29 cellular contexts compared by ENCODE assay signal in genomic region chr2:141698500-141698899, GRCh38.
"Had no signal": no experiment of that assay in that cellular context is flagged by ENCODE, and none has a peak within 500 bp of the region (broad histone marks: within the 10 kb centered on the region; RNA-seq: fewer than 3 reads in every experiment).

No MANE protein-coding gene starts in this region.

- H3K9me3 ChIP-seq: stomach, suprapubic skin, testis, thoracic aorta, thyroid gland, tibial artery, tibial nerve, transverse colon, upper lobe of left lung, upper lobe of right lung, uterus, vagina had no signal

- H3K4me1 ChIP-seq: suprapubic skin, testis, tibial artery, tibial nerve, transverse colon, upper lobe of left lung, upper lobe of right lung, uterus, vagina had no signal

- H3K36me3 Mint-ChIP-seq: stimulated activated effector memory CD8-positive, alpha-beta T cell treated with anti-CD3 and anti-CD28 coated beads, Interleukin-12 subunit alpha, Interleukin-12 subunit beta, amount 100 ng/mL, for 72 hours; stimulated activated memory B cell treated with anti-CD40 and anti-IgM and Interleukin-4, amounts not matched to agents 10 μg/mL and 1 μg/mL and 100 μg/mL, for 72 hours; stimulated activated naive B cell treated with anti-CD40 and anti-IgM and Interleukin-4, amounts not matched to agents 10 μg/mL and 1 μg/mL and 100 μg/mL, for 72 hours; type B pancreatic cell had no signal

- H3K27ac Mint-ChIP-seq: stimulated activated effector memory CD8-positive, alpha-beta T cell treated with anti-CD3 and anti-CD28 coated beads, Interleukin-12 subunit alpha, Interleukin-12 subunit beta, amount 100 ng/mL, for 72 hours; stimulated activated memory B cell treated with anti-CD40 and anti-IgM and Interleukin-4, amounts not matched to agents 10 μg/mL and 1 μg/mL and 100 μg/mL, for 72 hours; stimulated activated naive B cell treated with anti-CD40 and anti-IgM and Interleukin-4, amounts not matched to agents 10 μg/mL and 1 μg/mL and 100 μg/mL, for 72 hours; stimulated activated naive CD8-positive, alpha-beta T cell treated with anti-CD3 and anti-CD28 coated beads, Interleukin-15, amount 100 ng/mL, for 72 hours; stimulated activated naive CD8-positive, alpha-beta T cell treated with anti-CD3 and anti-CD28 coated beads, Interleukin-15, Interleukin-2, amounts not matched to agents 100 ng/mL and 50 ng/mL, for 24 hours; type B pancreatic cell had no signal

- H3K4me1 Mint-ChIP-seq: stimulated activated effector memory CD8-positive, alpha-beta T cell treated with anti-CD3 and anti-CD28 coated beads, Interleukin-12 subunit alpha, Interleukin-12 subunit beta, amount 100 ng/mL, for 72 hours; stimulated activated memory B cell treated with anti-CD40 and anti-IgM and Interleukin-4, amounts not matched to agents 10 μg/mL and 1 μg/mL and 100 μg/mL, for 72 hours; stimulated activated naive B cell treated with anti-CD40 and anti-IgM and Interleukin-4, amounts not matched to agents 10 μg/mL and 1 μg/mL and 100 μg/mL, for 72 hours; stimulated activated naive CD8-positive, alpha-beta T cell treated with anti-CD3 and anti-CD28 coated beads, Interleukin-15, amount 100 ng/mL, for 72 hours had no signal

- H3K36me3 ChIP-seq: stomach, suprapubic skin, thoracic aorta, thyroid gland, tibial artery, tibial nerve, transverse colon, upper lobe of left lung, upper lobe of right lung, uterus, vagina had no signal

- H3K4me3 ChIP-seq: stomach, suprapubic skin, testis, thoracic aorta, thyroid gland, tibial artery, tibial nerve, transverse colon, upper lobe of left lung, upper lobe of right lung, uterus, vagina had no signal

- ATAC-seq: stimulated activated effector memory CD8-positive, alpha-beta T cell treated with anti-CD3 and anti-CD28 coated beads, Interleukin-12 subunit alpha, Interleukin-12 subunit beta, amount 100 ng/mL, for 72 hours; stimulated activated memory B cell treated with anti-CD40 and anti-IgM and Interleukin-4, amounts not matched to agents 10 μg/mL and 1 μg/mL and 100 μg/mL, for 72 hours; stimulated activated naive B cell treated with anti-CD40 and anti-IgM and Interleukin-4, amounts not matched to agents 10 μg/mL and 1 μg/mL and 100 μg/mL, for 72 hours; stimulated activated naive CD8-positive, alpha-beta T cell treated with anti-CD3 and anti-CD28 coated beads, Interleukin-15, amount 100 ng/mL, for 72 hours; stimulated activated naive CD8-positive, alpha-beta T cell treated with anti-CD3 and anti-CD28 coated beads, Interleukin-15, Interleukin-2, amounts not matched to agents 100 U/mL and 50 U/mL, for 24 hours; upper lobe of right lung had no signal

- H3K27me3 ChIP-seq: stomach, suprapubic skin, testis, thyroid gland, tibial artery, tibial nerve, transverse colon, upper lobe of left lung, upper lobe of right lung, uterus, vagina had no signal

- H3K27ac ChIP-seq: stomach, testis, thoracic aorta, thyroid gland, tibial artery, tibial nerve, transverse colon, upper lobe of left lung, upper lobe of right lung, uterus, vagina had no signal

- DNase-seq: stimulated activated CD4-positive, alpha-beta T cell treated with anti-CD3 and anti-CD28 coated beads, Interleukin-2, amount 100 ng/mL, for 48 hours; stimulated activated CD4-positive, alpha-beta T cell treated with anti-CD3 and anti-CD28 coated beads, Interleukin-4, amount 100 ng/mL, for 1 hour; stimulated activated CD4-positive, alpha-beta T cell treated with anti-CD3 and anti-CD28 coated beads, Interleukin-4, amount 100 ng/mL, for 24 hours; stimulated activated CD4-positive, alpha-beta T cell treated with anti-CD3 and anti-CD28 coated beads, Interleukin-4, amount 100 ng/mL, for 4 hours; stimulated activated CD8-positive, alpha-beta memory T cell treated with anti-CD3 and anti-CD28 coated beads, Interleukin-4, amount 100 ng/mL, for 48 hours; stimulated activated naive B cell treated with anti-CD40 and anti-IgM and Interleukin-4, amounts not matched to agents 10 μg/mL and 1 μg/mL and 100 μg/mL, for 72 hours; stimulated activated naive CD4-positive, alpha-beta T cell; stimulated activated naive CD4-positive, alpha-beta T cell treated with Interleukin-2 at 50 U/mL for 16 hours; stimulated activated naive CD8-positive, alpha-beta T cell treated with anti-CD3 and anti-CD28 coated beads, Interleukin-15, amount 100 ng/mL, for 72 hours; stimulated activated naive CD8-positive, alpha-beta T cell treated with anti-CD3 and anti-CD28 coated beads, Interleukin-15, Interleukin-2, amounts not matched to agents 100 U/mL and 50 U/mL, for 24 hours; stomach; substantia nigra; testis; thyroid gland; tibial artery; transverse colon; trophoblast cell; upper lobe of left lung; upper lobe of right lung; uterus had no signal

- H3K27me3 Mint-ChIP-seq: stimulated activated memory B cell treated with anti-CD40 and anti-IgM and Interleukin-4, amounts not matched to agents 10 μg/mL and 1 μg/mL and 100 μg/mL, for 72 hours; stimulated activated naive B cell treated with anti-CD40 and anti-IgM and Interleukin-4, amounts not matched to agents 10 μg/mL and 1 μg/mL and 100 μg/mL, for 72 hours; stimulated activated naive CD8-positive, alpha-beta T cell treated with anti-CD3 and anti-CD28 coated beads, Interleukin-15, amount 100 ng/mL, for 72 hours; stimulated activated naive CD8-positive, alpha-beta T cell treated with anti-CD3 and anti-CD28 coated beads, Interleukin-15, Interleukin-2, amounts not matched to agents 100 ng/mL and 50 ng/mL, for 24 hours; type B pancreatic cell had no signal

- FAIRE-seq: urothelium cell line had no signal

- H3K9me3 Mint-ChIP-seq: stimulated activated memory B cell treated with anti-CD40 and anti-IgM and Interleukin-4, amounts not matched to agents 10 μg/mL and 1 μg/mL and 100 μg/mL, for 72 hours; stimulated activated naive B cell treated with anti-CD40 and anti-IgM and Interleukin-4, amounts not matched to agents 10 μg/mL and 1 μg/mL and 100 μg/mL, for 72 hours had no signal

- H3K4me3 Mint-ChIP-seq: stimulated activated effector memory CD8-positive, alpha-beta T cell treated with anti-CD3 and anti-CD28 coated beads, Interleukin-12 subunit alpha, Interleukin-12 subunit beta, amount 100 ng/mL, for 72 hours; stimulated activated memory B cell treated with anti-CD40 and anti-IgM and Interleukin-4, amounts not matched to agents 10 μg/mL and 1 μg/mL and 100 μg/mL, for 72 hours; stimulated activated naive B cell treated with anti-CD40 and anti-IgM and Interleukin-4, amounts not matched to agents 10 μg/mL and 1 μg/mL and 100 μg/mL, for 72 hours; stimulated activated naive CD8-positive, alpha-beta T cell treated with anti-CD3 and anti-CD28 coated beads, Interleukin-15, amount 100 ng/mL, for 72 hours; stimulated activated naive CD8-positive, alpha-beta T cell treated with anti-CD3 and anti-CD28 coated beads, Interleukin-15, Interleukin-2, amounts not matched to agents 100 ng/mL and 50 ng/mL, for 24 hours; type B pancreatic cell had no signal
